In genomic region chrX:70336767-70337166, GRCh38 we compare ENCODE assay signal across 1 cellular context.
A peak's percentile ranks its signal among the peaks of the same experiment; 100 is the strongest.
TF ChIP-seq lines count a peak whose summit lies in the region.

No MANE protein-coding gene starts in this region.

TF ChIP-seq in GM12878, 131 proteins besides CTCF, POLR2A, EP300 and RAD21 (continued from another document and continues in another):
- TF ChIP-seq SUZ12 (IDR thresholded peaks at IDR 0.05; ENCODE audit: unreplicated experiment) (no peak), YY1 (IDR thresholded peaks at IDR 0.05; ENCODE audit: low read depth, low read length) (no peak), HDGF (IDR thresholded peaks at IDR 0.05) (no peak), HCFC1 (IDR thresholded peaks at IDR 0.05; ENCODE audit: low read length) (no peak), ATF7 (IDR thresholded peaks at IDR 0.05; ENCODE audit: low read depth) (peak; percentile 85), IRF5 (IDR thresholded peaks at IDR 0.05; ENCODE audit: borderline replicate concordance) (no peak), STAT1 (conservative IDR thresholded peaks at IDR 0.05) (no peak), TCF7 (IDR thresholded peaks at IDR 0.05; ENCODE audit: borderline replicate concordance) (peak; percentile 50), ZZZ3 (IDR thresholded peaks at IDR 0.05; ENCODE audit: control insufficient read depth, insufficient read length, low read depth) (no peak), NKRF (conservative IDR thresholded peaks at IDR 0.05) (no peak), RELA (IDR thresholded peaks at IDR 0.05; ENCODE audit: borderline replicate concordance, partially characterized antibody) (no peak), PBX3 (IDR thresholded peaks at IDR 0.05; ENCODE audit: insufficient replicate concordance, low read depth, low read length) (no peak), REST (IDR thresholded peaks at IDR 0.05; ENCODE audit: low read depth, low read length) (no peak), BCL11A (IDR thresholded peaks at IDR 0.05; ENCODE audit: low read depth, low read length) (peak; percentile 93), ZNF622 (IDR thresholded peaks at IDR 0.05) (no peak), BCL3 (IDR thresholded peaks at IDR 0.05; ENCODE audit: borderline replicate concordance, insufficient read depth, low read depth, low read length, poor library complexity, severe bottlenecking) (peak; percentile 48), CREB1 (IDR thresholded peaks at IDR 0.05; ENCODE audit: low read depth) (no peak), ZBED1 (IDR thresholded peaks at IDR 0.05; ENCODE audit: borderline replicate concordance) (peak; percentile 41; the same call in 1 of the 2 replicates), NFXL1 (IDR thresholded peaks at IDR 0.05; ENCODE audit: borderline replicate concordance) (no peak), ETV6 (conservative IDR thresholded peaks at IDR 0.05 in 1 of 2, IDR thresholded peaks at IDR 0.05 in 1 of 2; ENCODE audit: borderline replicate concordance in 1 of 2, low read depth in 1 of 2) (peak in 1 of 2 experiments; percentile 86; a peak in 2 of 4 replicates), SMC3 (IDR thresholded peaks at IDR 0.05; ENCODE audit: borderline replicate concordance, low read length) (no peak), SUPT20H (IDR thresholded peaks at IDR 0.05; ENCODE audit: borderline replicate concordance, control insufficient read depth, low read depth, low read length) (no peak), MYB (IDR thresholded peaks at IDR 0.05; ENCODE audit: borderline replicate concordance, low read depth, low read length) (no peak), RAD51 (IDR thresholded peaks at IDR 0.05) (no peak), SMARCA5 (IDR thresholded peaks at IDR 0.05) (no peak), NR2C1 (IDR thresholded peaks at IDR 0.05) (no peak), ATF3 (IDR thresholded peaks at IDR 0.05; ENCODE audit: borderline replicate concordance, extremely low read depth, low read depth, low read length) (no peak), RUNX3 (IDR thresholded peaks at IDR 0.05; ENCODE audit: low read length) (peak; percentile 96), CBX5 (IDR thresholded peaks at IDR 0.05; ENCODE audit: low read depth) (0 out of 2 replicates have a peak, but pooled peaks have one; percentile 34), POLR2AphosphoS2 (IDR thresholded peaks at IDR 0.05; ENCODE audit: low read depth, low read length) (no peak), SIN3A (IDR thresholded peaks at IDR 0.05; ENCODE audit: low read depth, low read length) (no peak), JUND (IDR thresholded peaks at IDR 0.05; ENCODE audit: low read depth, low read length) (peak; percentile 77), NFYA (IDR thresholded peaks at IDR 0.05; ENCODE audit: borderline replicate concordance, low read depth, low read length) (no peak), NBN (IDR thresholded peaks at IDR 0.05) (0 out of 2 replicates have a peak, but pooled peaks have one; percentile 50), NR2F1 (conservative IDR thresholded peaks at IDR 0.05) (no peak), ZNF592 (IDR thresholded peaks at IDR 0.05) (no peak), MXI1 (IDR thresholded peaks at IDR 0.05; ENCODE audit: low read depth, low read length) (no peak)
- TF ChIP-seq, protein P1, sequence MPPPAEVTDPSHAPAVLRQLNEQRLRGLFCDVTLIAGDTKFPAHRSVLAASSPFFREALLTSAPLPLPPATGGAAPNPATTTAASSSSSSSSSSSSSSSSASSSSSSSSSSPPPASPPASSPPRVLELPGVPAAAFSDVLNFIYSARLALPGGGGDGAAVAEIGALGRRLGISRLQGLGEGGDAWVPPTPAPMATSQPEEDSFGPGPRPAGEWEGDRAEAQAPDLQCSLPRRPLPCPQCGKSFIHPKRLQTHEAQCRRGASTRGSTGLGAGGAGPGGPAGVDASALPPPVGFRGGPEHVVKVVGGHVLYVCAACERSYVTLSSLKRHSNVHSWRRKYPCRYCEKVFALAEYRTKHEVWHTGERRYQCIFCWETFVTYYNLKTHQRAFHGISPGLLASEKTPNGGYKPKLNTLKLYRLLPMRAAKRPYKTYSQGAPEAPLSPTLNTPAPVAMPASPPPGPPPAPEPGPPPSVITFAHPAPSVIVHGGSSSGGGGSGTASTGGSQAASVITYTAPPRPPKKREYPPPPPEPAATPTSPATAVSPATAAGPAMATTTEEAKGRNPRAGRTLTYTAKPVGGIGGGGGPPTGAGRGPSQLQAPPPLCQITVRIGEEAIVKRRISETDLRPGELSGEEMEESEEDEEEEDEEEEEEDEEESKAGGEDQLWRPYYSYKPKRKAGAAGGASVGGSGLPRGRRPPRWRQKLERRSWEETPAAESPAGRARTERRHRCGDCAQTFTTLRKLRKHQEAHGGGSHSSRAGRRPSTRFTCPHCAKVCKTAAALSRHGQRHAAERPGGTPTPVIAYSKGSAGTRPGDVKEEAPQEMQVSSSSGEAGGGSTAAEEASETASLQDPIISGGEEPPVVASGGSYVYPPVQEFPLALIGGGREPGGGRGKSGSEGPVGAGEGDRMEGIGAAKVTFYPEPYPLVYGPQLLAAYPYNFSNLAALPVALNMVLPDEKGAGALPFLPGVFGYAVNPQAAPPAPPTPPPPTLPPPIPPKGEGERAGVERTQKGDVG (CRISPR knock-in tag; IDR thresholded peaks at IDR 0.05) = no peak
- TF ChIP-seq, protein P2, sequence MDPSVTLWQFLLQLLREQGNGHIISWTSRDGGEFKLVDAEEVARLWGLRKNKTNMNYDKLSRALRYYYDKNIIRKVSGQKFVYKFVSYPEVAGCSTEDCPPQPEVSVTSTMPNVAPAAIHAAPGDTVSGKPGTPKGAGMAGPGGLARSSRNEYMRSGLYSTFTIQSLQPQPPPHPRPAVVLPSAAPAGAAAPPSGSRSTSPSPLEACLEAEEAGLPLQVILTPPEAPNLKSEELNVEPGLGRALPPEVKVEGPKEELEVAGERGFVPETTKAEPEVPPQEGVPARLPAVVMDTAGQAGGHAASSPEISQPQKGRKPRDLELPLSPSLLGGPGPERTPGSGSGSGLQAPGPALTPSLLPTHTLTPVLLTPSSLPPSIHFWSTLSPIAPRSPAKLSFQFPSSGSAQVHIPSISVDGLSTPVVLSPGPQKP (IDR thresholded peaks at IDR 0.05; ENCODE audit: low read depth, low read length) = no peak
